Comparison of ENCODE assay signal across 32 cellular contexts in the genomic region with DNA sequence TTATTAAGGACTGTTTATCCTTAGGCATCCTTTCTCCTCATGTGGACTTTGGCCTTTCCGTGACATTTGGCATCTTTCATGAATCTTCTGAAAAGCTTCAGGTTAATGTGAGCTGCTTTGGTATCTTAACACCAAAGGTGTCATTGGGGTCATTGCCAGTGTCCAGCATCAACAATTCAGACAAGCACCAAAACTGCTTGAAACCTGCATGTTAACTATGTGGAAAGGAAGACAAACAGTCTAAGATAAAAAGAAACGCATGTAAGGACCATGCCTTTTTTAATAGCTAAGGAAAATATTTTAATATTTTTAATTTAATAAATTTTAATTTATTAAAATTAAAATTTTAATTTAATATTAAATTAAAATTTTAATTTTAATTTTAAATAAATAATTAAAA. TPM values are rescaled to one million over a fixed set of nuclear protein-coding genes. Genes with fewer than 3 reads are reported as not detected.
"Had no signal": no experiment of that assay in that cellular context is flagged by ENCODE, and none has a peak within 500 bp of the region (broad histone marks: within the 10 kb centered on the region; RNA-seq: fewer than 3 reads in every experiment).

No MANE protein-coding gene starts in this region.

- H3K27ac Mint-ChIP-seq: naive B cell; natural killer cell treated with Interleukin-12 subunit alpha and Interleukin-12 subunit beta and Interleukin-15 and Interleukin-18, amount 100 ng/mL, for 72 hours; nephron progenitor cell; progenitor cell of endocrine pancreas; stimulated activated effector memory CD8-positive, alpha-beta T cell treated with anti-CD3 and anti-CD28 coated beads, Interleukin-12 subunit alpha, Interleukin-12 subunit beta, amount 100 ng/mL, for 72 hours; stimulated activated naive B cell treated with anti-CD40 and anti-IgM and Interleukin-4, amounts not matched to agents 10 μg/mL and 1 μg/mL and 100 μg/mL, for 72 hours; stimulated activated naive CD8-positive, alpha-beta T cell treated with anti-CD3 and anti-CD28 coated beads, Interleukin-15, Interleukin-2, amounts not matched to agents 100 ng/mL and 50 ng/mL, for 24 hours had no signal

- H3K36me3 ChIP-seq: ovary, uterus had no signal

- H3K27me3 ChIP-seq: ovary, suprapubic skin, testis, tibial artery, transverse colon, upper lobe of right lung, uterus had no signal

- H3K4me3 Mint-ChIP-seq: naive B cell; naive thymus-derived CD8-positive, alpha-beta T cell; natural killer cell treated with Interleukin-12 subunit alpha and Interleukin-12 subunit beta and Interleukin-15 and Interleukin-18, amount 100 ng/mL, for 72 hours; nephron progenitor cell; neural crest cell; stimulated activated effector memory CD8-positive, alpha-beta T cell treated with anti-CD3 and anti-CD28 coated beads, Interleukin-12 subunit alpha, Interleukin-12 subunit beta, amount 100 ng/mL, for 72 hours; stimulated activated naive B cell treated with anti-CD40 and anti-IgM and Interleukin-4, amounts not matched to agents 10 μg/mL and 1 μg/mL and 100 μg/mL, for 72 hours; stimulated activated naive CD8-positive, alpha-beta T cell treated with anti-CD3 and anti-CD28 coated beads, Interleukin-15, Interleukin-2, amounts not matched to agents 100 ng/mL and 50 ng/mL, for 24 hours; type B pancreatic cell had no signal

- H2AFZ ChIP-seq: parathyroid adenoma had no signal

- ATAC-seq: right cardiac atrium, upper lobe of right lung had no signal

- H3K27ac ChIP-seq: ovary, parathyroid adenoma, psoas muscle, skin epidermis, suprapubic skin, testis, tibial artery, transverse colon, upper lobe of right lung, uterus had no signal

- DNase-seq: naive B cell; naive thymus-derived CD8-positive, alpha-beta T cell; nephron progenitor cell; occipital lobe; ovary; psoas muscle; right cardiac atrium; stimulated activated CD4-positive, alpha-beta T cell treated with anti-CD3 and anti-CD28 coated beads, Interleukin-15, amount 100 ng/mL, for 24 hours; stimulated activated CD4-positive, alpha-beta T cell treated with anti-CD3 and anti-CD28 coated beads, Interleukin-2, amount 100 ng/mL, for 24 hours; stimulated activated CD4-positive, alpha-beta T cell treated with anti-CD3 and anti-CD28 coated beads, Interleukin-2, amount 100 ng/mL, for 48 hours; stimulated activated CD4-positive, alpha-beta T cell treated with anti-CD3 and anti-CD28 coated beads, Interleukin-4, amount 100 ng/mL, for 24 hours; stimulated activated naive B cell treated with anti-CD40 and anti-IgM and Interleukin-4, amounts not matched to agents 10 μg/mL and 1 μg/mL and 100 μg/mL, for 72 hours; stimulated activated naive CD4-positive, alpha-beta T cell treated with Interleukin-2 at 50 U/mL for 16 hours; substantia nigra; testis; tibial artery; transverse colon; upper lobe of right lung; uterus had no signal

- H3K9ac ChIP-seq: parathyroid adenoma had no signal

- H3K9me3 ChIP-seq: ovary, psoas muscle, suprapubic skin, testis, tibial artery, transverse colon, upper lobe of right lung, uterus had no signal

- H3K27me3 Mint-ChIP-seq: naive B cell; naive thymus-derived CD8-positive, alpha-beta T cell; natural killer cell treated with Interleukin-12 subunit alpha and Interleukin-12 subunit beta and Interleukin-15 and Interleukin-18, amount 100 ng/mL, for 72 hours; progenitor cell of endocrine pancreas; stimulated activated naive B cell treated with anti-CD40 and anti-IgM and Interleukin-4, amounts not matched to agents 10 μg/mL and 1 μg/mL and 100 μg/mL, for 72 hours; stimulated activated naive CD8-positive, alpha-beta T cell treated with anti-CD3 and anti-CD28 coated beads, Interleukin-15, Interleukin-2, amounts not matched to agents 100 ng/mL and 50 ng/mL, for 24 hours; type B pancreatic cell had no signal

- H3K4me3 ChIP-seq: ovary, psoas muscle, skin epidermis, suprapubic skin, testis, tibial artery, transverse colon, upper lobe of right lung, uterus had no signal

- H3K9me3 Mint-ChIP-seq: naive B cell; naive thymus-derived CD8-positive, alpha-beta T cell; natural killer cell treated with Interleukin-12 subunit alpha and Interleukin-12 subunit beta and Interleukin-15 and Interleukin-18, amount 100 ng/mL, for 72 hours; nephron progenitor cell; neural crest cell; stimulated activated effector memory CD8-positive, alpha-beta T cell treated with anti-CD3 and anti-CD28 coated beads, Interleukin-12 subunit alpha, Interleukin-12 subunit beta, amount 100 ng/mL, for 72 hours; stimulated activated naive B cell treated with anti-CD40 and anti-IgM and Interleukin-4, amounts not matched to agents 10 μg/mL and 1 μg/mL and 100 μg/mL, for 72 hours; stimulated activated naive CD8-positive, alpha-beta T cell treated with anti-CD3 and anti-CD28 coated beads, Interleukin-15, Interleukin-2, amounts not matched to agents 100 ng/mL and 50 ng/mL, for 24 hours; type B pancreatic cell had no signal

- H3K4me1 ChIP-seq: parathyroid adenoma, psoas muscle, testis, tibial artery, upper lobe of right lung, uterus had no signal

- H3K4me1 Mint-ChIP-seq: nephron progenitor cell had no signal

- H3K79me2 ChIP-seq: parathyroid adenoma had no signal

RNA-seq across cellular contexts. Expression of a gene that starts 7.9 kb away (rescaled TPM):
- total RNA-seq: naive thymus-derived CD8-positive, alpha-beta T cell; natural killer cell treated with Interleukin-12 subunit alpha and Interleukin-12 subunit beta and Interleukin-15 and Interleukin-18, amount 100 ng/mL, for 72 hours; occipital lobe; osteoblast; progenitor cell of endocrine pancreas; psoas muscle; renal cortical epithelial cell; sciatic nerve; transverse colon; urinary bladder had no signal

RNA-seq across cellular contexts. Expression of a gene that starts 19.1 kb away (rescaled TPM):
- total RNA-seq: naive thymus-derived CD8-positive, alpha-beta T cell; osteoblast; progenitor cell of endocrine pancreas had no signal
- polyA plus RNA-seq: naive thymus-derived CD8-positive, alpha-beta T cell had no signal

RNA-seq across cellular contexts. Expression of a gene that starts 40.1 kb away (rescaled TPM):
- total RNA-seq: neural crest cell, renal cortical epithelial cell, urinary bladder had no signal
